Comparison of ENCODE assay signal across 9 cellular contexts in genomic region chr14:73231874-73232851, GRCh38. TPM values are rescaled to one million over a fixed set of nuclear protein-coding genes. Genes with fewer than 3 reads are reported as not detected.
DNase-seq lines count a peak whose midpoint lies in the region; ATAC-seq and TF ChIP-seq lines count a peak whose summit lies in the region.
"Had no signal": no experiment of that assay in that cellular context is flagged by ENCODE, and none has a peak within 500 bp of the region (broad histone marks: within the 10 kb centered on the region; RNA-seq: fewer than 3 reads in every experiment).

No MANE protein-coding gene starts in this region.

- no peak overlapping the region for H3K4me2 ChIP-seq in hepatocyte

- peak; percentile 22 for TF ChIP-seq CTCF in GM20000 (IDR thresholded peaks at IDR 0.05; ENCODE audit: extremely low read depth, missing control alignments)
- TF ChIP-seq CTCF in hepatocyte (IDR thresholded peaks at IDR 0.05; ENCODE audit: poor library complexity), result peak; percentile 23
- TF ChIP-seq CTCF in testis (IDR thresholded peaks at IDR 0.05), result no peak
- peak in 1 of 5 experiments; percentile 7 for TF ChIP-seq CTCF in transverse colon (IDR thresholded peaks at IDR 0.05)

- WGBS in hepatocyte (ENCODE audit: low lambda C conversion rate, missing lambda C conversion rate), result 70% methylated on average over 20 of the region's 20 CpGs
- WGBS in testis, 2 donors, result 51 to 70% methylated on average over 17 to 20 of the region's 20 CpGs
- 40 to 63% methylated on average over 5 to 18 of the region's 20 CpGs for WGBS in transverse colon (ENCODE audit: low coverage in 1 of 2), 2 donors

- no peak for TF ChIP-seq POLR2A in testis (IDR thresholded peaks at IDR 0.05)
- no peak for TF ChIP-seq POLR2A in transverse colon (IDR thresholded peaks at IDR 0.05)

- no peak overlapping the region for H2AFZ ChIP-seq in hepatocyte

- H3K4me1 ChIP-seq in hepatocyte (ENCODE audit: insufficient read depth) (peaks cover 47% of the 10 kb centered on the region), testis (peaks cover 24% of the 10 kb centered on the region), transverse colon (peaks cover 0 to 26% (median 9%) of the 10 kb centered on the region in 4 donors)

- H3K27me3 ChIP-seq in hepatocyte (peaks cover 6% of the 10 kb centered on the region), testis (no peaks in the 10 kb centered on the region), transverse colon (peaks cover 8% of the 10 kb centered on the region)

- no peaks in the 10 kb centered on the region for H4K20me1 ChIP-seq in hepatocyte (ENCODE audit: insufficient read depth, poor library complexity, severe bottlenecking)

- no peak overlapping the region for H3K27ac ChIP-seq in hepatocyte
- H3K27ac ChIP-seq in testis, result no peak overlapping the region
- no peak overlapping the region for H3K27ac ChIP-seq in transverse colon

- intact Hi-C loops in testis (cut with DNase I; ENCODE audit: low total_unique reads), result no loop called here
- intact Hi-C loops in transverse colon (cut with DNase I; ENCODE audit: low total_unique reads), result no loop called here

- in situ Hi-C loops in SK-MEL-5 (cut with HindIII; ENCODE audit: low pct_unique_long_range_greater_than_20kb, low sequenced_read_pairs) (no loop called here), transverse colon (cut with MboI; ENCODE audit: low pct_ligation_motif_present in 1 of 4, low pct_unique_long_range_greater_than_20kb in 1 of 4, low sequenced_read_pairs in 3 of 4) (no loop called here)

- H3K9me3 ChIP-seq in hepatocyte (ENCODE audit: low read depth) (no peaks in the 10 kb centered on the region), testis (no peaks in the 10 kb centered on the region), transverse colon (no peaks in the 10 kb centered on the region)

- DNase-seq in 8988T (peak; percentile 81), GM20000 (ENCODE audit: low spot score) (peak; percentile 61), SK-MEL-5 (ENCODE audit: low read depth, low spot score) (peak; percentile 27), hepatocyte (ENCODE audit: low spot score) (peak; percentile 29), testis (no peak), transverse colon (no peak), NCI-H1048 (lab: John Stamatoyannopoulos, UW) (no peak)
- DNase-seq: caudate nucleus had no signal

- no peaks in the 10 kb centered on the region for H3K36me3 ChIP-seq in hepatocyte (replicated peaks; ENCODE audit: insufficient read depth, low read depth)
- H3K36me3 ChIP-seq in testis (ENCODE audit: low read depth, missing control alignments), result no peaks in the 10 kb centered on the region
- H3K36me3 ChIP-seq in transverse colon, result no peaks in the 10 kb centered on the region

- H3K4me3 ChIP-seq in hepatocyte, result no peak overlapping the region
- H3K4me3 ChIP-seq in testis, result no peak overlapping the region
- H3K4me3 ChIP-seq in transverse colon, result no peak overlapping the region

- TF ChIP-seq EP300 in transverse colon (IDR thresholded peaks at IDR 0.05; ENCODE audit: low read depth), result no peak

- no peak for ATAC-seq in HG02852 (IDR thresholded peaks at IDR 0.05; ENCODE audit: unreplicated experiment)

- H3K79me2 ChIP-seq in hepatocyte, result no peaks in the 10 kb centered on the region

- no peaks in the 10 kb centered on the region for H3K9me2 ChIP-seq in hepatocyte (replicated peaks; ENCODE audit: insufficient read depth)

RNA-seq across cellular contexts. Expression of gene PAPLN, which starts 5.1 kb away (rescaled TPM):
- not detected in 2 replicates for total RNA-seq in SK-MEL-5 (2014; rRNA removed; shearing (Covaris generic))
- polyA plus RNA-seq in SK-MEL-5 (2015; cell fraction: cytosol; rRNA removed), result not detected in 2 replicates
- polyA plus RNA-seq in SK-MEL-5 (2015; cell fraction: nucleus; rRNA removed), result 0.06 and 0.08 TPM in 2 replicates
- 10.1 and 13.4 TPM in 2 replicates for total RNA-seq in hepatocyte
- 7.6 and 8.2 TPM in 2 replicates for polyA plus RNA-seq in hepatocyte
- 10 to 100 TPM; 24.5 to 33.4 TPM for total RNA-seq in testis
- 12.4 TPM for polyA plus RNA-seq in testis (ENCODE audit: insufficient read depth, low read depth, low replicate concordance)
- 10 to 100 TPM in 2 of 4 donors, 1 to 10 TPM in 2; 3.0 to 15.7 (median 11.0) TPM for total RNA-seq in transverse colon

Comparison
In these comparisons a context has a peak if more than half of its experiments do, and no peak if none do; other contexts are left out.
1. DNase-seq: peak in 8988T (single experiment), GM20000 (single experiment), SK-MEL-5 (single experiment) and hepatocyte (single experiment); none in testis (single experiment), transverse colon (single experiment) and NCI-H1048 (single experiment).
2. CTCF ChIP-seq: peak in GM20000 (single experiment) and hepatocyte (single experiment); none in testis (0 of 3).